ENCODE assay signal across 18 cellular contexts in the genomic region with DNA sequence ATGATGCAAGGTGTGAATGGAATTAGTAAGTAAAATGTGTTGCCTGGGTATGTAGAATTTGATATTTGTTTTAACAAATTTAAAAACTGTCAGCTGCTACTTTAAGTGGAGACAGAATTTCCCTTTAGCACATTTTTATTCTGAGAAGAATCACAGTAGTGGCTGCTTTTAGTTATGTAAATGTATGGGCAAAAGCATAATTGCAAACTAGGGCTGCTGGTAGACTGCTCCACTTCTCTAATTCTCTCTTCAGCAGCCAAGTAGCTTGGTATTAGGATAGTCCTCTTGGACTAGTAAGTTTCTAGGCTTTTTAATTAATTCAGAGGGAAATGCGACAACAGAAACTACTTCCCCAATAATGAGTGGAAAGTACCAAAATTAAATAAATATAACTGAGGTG. TPM values are rescaled to one million over a fixed set of nuclear protein-coding genes. Genes with fewer than 3 reads are reported as not detected.
DNase-seq lines count a peak whose midpoint lies in the region; ATAC-seq and TF ChIP-seq lines count a peak whose summit lies in the region.
"Had no signal": no experiment of that assay in that cellular context is flagged by ENCODE, and none has a peak within 500 bp of the region (broad histone marks: within the 10 kb centered on the region; RNA-seq: fewer than 3 reads in every experiment).

No MANE protein-coding gene starts in this region.

- H3K4me2 ChIP-seq in GM23338 (peak overlapping the region; percentile 12), OCI-LY3 (ENCODE audit: low read length) (peak overlapping the region; percentile 6; the same call in 1 of the 2 replicates)

- no peak overlapping the region for H3K9ac ChIP-seq in OCI-LY3 (ENCODE audit: low read length)

- no peaks in the 10 kb centered on the region for H3K9me3 ChIP-seq in OCI-LY3 (ENCODE audit: insufficient read depth, low read length)
- H3K9me3 ChIP-seq: neutrophil, prostate gland had no signal

- H3K9me3 Mint-ChIP-seq in GM23338: peaks cover 24% of the 10 kb centered on the region
- H3K9me3 Mint-ChIP-seq in stimulated activated memory B cell treated with anti-CD40 and anti-IgM and Interleukin-4, amounts not matched to agents 10 μg/mL and 1 μg/mL and 100 μg/mL, for 72 hours: no peaks in the 10 kb centered on the region
- H3K9me3 Mint-ChIP-seq: activated CD4-positive, alpha-beta T cell treated with anti-CD3 and anti-CD28 coated beads, Interleukin-2, amount 10 ng/mL, durations not matched to agents 7 days and 5 days; activated naive CD4-positive, alpha-beta T cell treated with anti-CD3 and anti-CD28 coated beads, Interleukin-2, amount 10 ng/mL, durations not matched to agents 7 days and 5 days; CD8-positive, alpha-beta T cell had no signal

- no peaks in the 10 kb centered on the region for H3K79me2 ChIP-seq in GM23338 (replicated peaks; ENCODE audit: insufficient read depth)
- H3K79me2 ChIP-seq in OCI-LY3 (ENCODE audit: low read length): no peaks in the 10 kb centered on the region

- H3F3A ChIP-seq in GM23338 (replicated peaks; ENCODE audit: low read depth): no peaks in the 10 kb centered on the region

- peaks cover 24% of the 10 kb centered on the region for H3K4me1 Mint-ChIP-seq in GM23338
- H3K4me1 Mint-ChIP-seq in stimulated activated memory B cell treated with anti-CD40 and anti-IgM and Interleukin-4, amounts not matched to agents 10 μg/mL and 1 μg/mL and 100 μg/mL, for 72 hours: peaks cover 27% of the 10 kb centered on the region

- H3K36me3 ChIP-seq in GM23338 (ENCODE audit: insufficient read depth) (no peaks in the 10 kb centered on the region), OCI-LY3 (replicated peaks; ENCODE audit: low read depth, low read length) (no peaks in the 10 kb centered on the region)
- H3K36me3 ChIP-seq: neutrophil, prostate gland had no signal

- no peak for TF ChIP-seq CTCF in GM23338 (conservative IDR thresholded peaks at IDR 0.05; ENCODE audit: low read depth in 2 of 2)
- TF ChIP-seq CTCF in OCI-LY3 (IDR thresholded peaks at IDR 0.05; ENCODE audit: low read depth, low read length): no peak

- ATAC-seq in GM23338 (peak; percentile 28; the same call in 1 of the 3 replicates), GM18873 (IDR thresholded peaks at IDR 0.05; ENCODE audit: low FRiP score, unreplicated experiment) (no peak), HG02870 (IDR thresholded peaks at IDR 0.05; ENCODE audit: unreplicated experiment) (no peak)
- ATAC-seq in stimulated activated memory B cell treated with anti-CD40 and anti-IgM and Interleukin-4, amounts not matched to agents 10 μg/mL and 1 μg/mL and 100 μg/mL, for 72 hours: no peak
- ATAC-seq: CD8-positive, alpha-beta T cell had no signal

- peak overlapping the region; percentile 49 for H3K27ac Mint-ChIP-seq in GM23338
- H3K27ac Mint-ChIP-seq in stimulated activated memory B cell treated with anti-CD40 and anti-IgM and Interleukin-4, amounts not matched to agents 10 μg/mL and 1 μg/mL and 100 μg/mL, for 72 hours: peak overlapping the region; percentile 49
- H3K27ac Mint-ChIP-seq: activated CD4-positive, alpha-beta T cell treated with anti-CD3 and anti-CD28 coated beads, Interleukin-2, amount 10 ng/mL, durations not matched to agents 7 days and 5 days; activated naive CD4-positive, alpha-beta T cell treated with anti-CD3 and anti-CD28 coated beads, Interleukin-2, amount 10 ng/mL, durations not matched to agents 7 days and 5 days; CD8-positive, alpha-beta T cell had no signal

- H3K4me1 ChIP-seq in GM23338 (ENCODE audit: insufficient read depth) (peaks cover 6% of the 10 kb centered on the region), OCI-LY3 (ENCODE audit: low read length) (peaks cover 21% of the 10 kb centered on the region)
- H3K4me1 ChIP-seq: prostate gland had no signal

- DNase-seq in GM23338 (ENCODE audit: low spot score): no peak
- no peak for DNase-seq in epithelial cell of prostate (ENCODE audit: low read depth, low spot score)
- DNase-seq in stimulated activated naive CD4-positive, alpha-beta T cell (lab: John Stamatoyannopoulos, UW): no peak
- DNase-seq: activated CD4-positive, alpha-beta T cell treated with anti-CD3 and anti-CD28 coated beads, Interleukin-2, amount 10 ng/mL, durations not matched to agents 7 days and 5 days; activated naive CD4-positive, alpha-beta T cell treated with anti-CD3 and anti-CD28 coated beads, Interleukin-2, amount 10 ng/mL, durations not matched to agents 7 days and 5 days; caudate nucleus; CD8-positive, alpha-beta T cell; DMS53; GF-D8; NCI-H2171; NCI-H526 had no signal

- H3K36me3 Mint-ChIP-seq in GM23338 (ENCODE audit: low read depth): peaks cover 24% of the 10 kb centered on the region
- H3K36me3 Mint-ChIP-seq in stimulated activated memory B cell treated with anti-CD40 and anti-IgM and Interleukin-4, amounts not matched to agents 10 μg/mL and 1 μg/mL and 100 μg/mL, for 72 hours: no peaks in the 10 kb centered on the region
- H3K36me3 Mint-ChIP-seq: CD8-positive, alpha-beta T cell had no signal

- no peak overlapping the region for H3K4me3 Mint-ChIP-seq in GM23338
- H3K4me3 Mint-ChIP-seq in stimulated activated memory B cell treated with anti-CD40 and anti-IgM and Interleukin-4, amounts not matched to agents 10 μg/mL and 1 μg/mL and 100 μg/mL, for 72 hours: no peak overlapping the region
- H3K4me3 Mint-ChIP-seq: activated CD4-positive, alpha-beta T cell treated with anti-CD3 and anti-CD28 coated beads, Interleukin-2, amount 10 ng/mL, durations not matched to agents 7 days and 5 days; activated naive CD4-positive, alpha-beta T cell treated with anti-CD3 and anti-CD28 coated beads, Interleukin-2, amount 10 ng/mL, durations not matched to agents 7 days and 5 days; CD8-positive, alpha-beta T cell had no signal

- H2AFZ ChIP-seq in GM23338 (no peak overlapping the region), OCI-LY3 (ENCODE audit: low read depth, low read length) (no peak overlapping the region)

- peaks cover 3% of the 10 kb centered on the region; the same call in 1 of the 2 replicates for H3K9me2 ChIP-seq in GM23338 (ENCODE audit: insufficient read depth)

- no peaks in the 10 kb centered on the region for H4K20me1 ChIP-seq in GM23338 (replicated peaks; ENCODE audit: insufficient read depth)
- no peaks in the 10 kb centered on the region for H4K20me1 ChIP-seq in OCI-LY3 (ENCODE audit: insufficient read depth, low read length)

- peaks cover 8% of the 10 kb centered on the region for H3K27me3 Mint-ChIP-seq in GM23338 (ENCODE audit: insufficient read depth, low read depth, poor library complexity)
- no peaks in the 10 kb centered on the region for H3K27me3 Mint-ChIP-seq in stimulated activated memory B cell treated with anti-CD40 and anti-IgM and Interleukin-4, amounts not matched to agents 10 μg/mL and 1 μg/mL and 100 μg/mL, for 72 hours
- H3K27me3 Mint-ChIP-seq: activated CD4-positive, alpha-beta T cell treated with anti-CD3 and anti-CD28 coated beads, Interleukin-2, amount 10 ng/mL, durations not matched to agents 7 days and 5 days had no signal

- H3K4me3 ChIP-seq in GM23338: 0 out of 2 replicates have a peak overlapping the region, but pooled peaks have one; percentile 12
- no peak overlapping the region for H3K4me3 ChIP-seq in OCI-LY3 (ENCODE audit: low read length)
- H3K4me3 ChIP-seq: prostate gland had no signal

- H3K27me3 ChIP-seq in GM23338 (ENCODE audit: insufficient read depth) (no peaks in the 10 kb centered on the region), OCI-LY3 (ENCODE audit: low read depth, low read length) (no peaks in the 10 kb centered on the region)
- H3K27me3 ChIP-seq: neutrophil had no signal

- H3K27ac ChIP-seq in GM23338 (ENCODE audit: low read depth) (peak overlapping the region; percentile 88), OCI-LY3 (ENCODE audit: low read length) (no peak overlapping the region), epithelial cell of prostate (peak overlapping the region; percentile 85)
- H3K27ac ChIP-seq: neutrophil, prostate gland, VCaP had no signal

TF ChIP-seq in GM23338, 12 proteins besides CTCF, POLR2A, EP300 and RAD21:
- TF ChIP-seq EZH2phosphoT487 (IDR thresholded peaks at IDR 0.05; ENCODE audit: unreplicated experiment): no peak
- peak; percentile 26; the same call in 1 of the 2 replicates for TF ChIP-seq NANOG (IDR thresholded peaks at IDR 0.05; ENCODE audit: borderline replicate concordance)

RNA-seq across cellular contexts. Expression of a gene that starts 9.0 kb away (rescaled TPM):
- 257 and 351 TPM in 2 replicates for total RNA-seq in GM23338 (2014; rRNA removed; shearing (Covaris generic))
- polyA plus RNA-seq in GM23338 (2016; fragmentation: Nextera tagmentation; extraction: Ambion mirVana): 102 and 113 TPM in 2 replicates

RNA-seq across cellular contexts. Expression of a gene that starts 57.5 kb away (rescaled TPM):
- 94.5 and 122 TPM in 2 replicates for total RNA-seq in GM23338 (2014; rRNA removed; shearing (Covaris generic))
- 58.7 and 64.1 TPM in 2 replicates for polyA plus RNA-seq in GM23338 (2016; fragmentation: Nextera tagmentation; extraction: Ambion mirVana)
